18 cellular contexts compared by ENCODE assay signal in the genomic region with DNA sequence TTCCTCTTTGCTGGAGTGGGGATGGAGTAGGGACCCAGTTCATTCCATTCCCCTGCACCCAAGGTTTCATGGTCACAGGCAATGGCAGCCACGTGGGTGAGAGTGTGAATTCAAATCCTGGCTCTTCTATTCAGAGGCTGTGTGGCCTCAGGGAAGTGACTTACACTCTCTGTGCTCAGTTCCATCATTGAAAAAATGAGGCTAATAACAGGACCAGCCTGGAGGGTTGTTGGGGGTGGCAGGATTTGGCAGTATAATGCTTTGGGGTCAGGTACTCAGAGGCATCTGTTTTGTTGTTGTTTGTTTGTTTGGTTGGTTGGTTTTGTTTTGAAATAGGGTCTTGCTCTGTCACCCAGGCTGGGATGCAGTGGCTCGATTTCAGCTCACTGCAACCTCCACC. TPM values are rescaled to one million over a fixed set of nuclear protein-coding genes. Genes with fewer than 3 reads are reported as not detected.
DNase-seq lines count a peak whose midpoint lies in the region; ATAC-seq, FAIRE-seq and TF ChIP-seq lines count a peak whose summit lies in the region.
"Had no signal": no experiment of that assay in that cellular context is flagged by ENCODE, and none has a peak within 500 bp of the region (broad histone marks: within the 10 kb centered on the region; RNA-seq: fewer than 3 reads in every experiment).

No MANE protein-coding gene starts in this region.

- H2BK120ac ChIP-seq in IMR-90 (ENCODE audit: low read depth, low read length) = no peak overlapping the region
- no peak overlapping the region for H2BK120ac ChIP-seq in H1 (replicated peaks; ENCODE audit: low read depth, low read length)

- H4K20me1 ChIP-seq in IMR-90 (ENCODE audit: insufficient read depth, low read length) (peaks cover 26% of the 10 kb centered on the region), H1 (replicated peaks in 1 of 2; ENCODE audit: control insufficient read depth in 1 of 2, insufficient read depth in 2 of 2, low read length in 2 of 2) (no peaks in the 10 kb centered on the region)

- H2BK15ac ChIP-seq in IMR-90 (ENCODE audit: low read depth, low read length) (no peak overlapping the region), H1 (ENCODE audit: low read length) (no peak overlapping the region)

- CTCF ChIA-PET in HEK293 (lab: Yijun Ruan, JAX) = interaction anchor here (0.8 kb wide), 1 partner anchor 114 kb away, joined by 3 read pairs; no protein-coding TSS in a partner anchor
- CTCF ChIA-PET in IMR-90 (lab: Yijun Ruan, JAX) = no interaction called here
- CTCF ChIA-PET in H1 (lab: Charles Lee; ENCODE audit: partially characterized antibody) = no interaction called here

- no peak overlapping the region for H2BK12ac ChIP-seq in H1 (ENCODE audit: low read depth, low read length)

- no peak overlapping the region for H2AFZ ChIP-seq in IMR-90 (replicated peaks; ENCODE audit: low read length, poor library complexity)
- no peak overlapping the region for H2AFZ ChIP-seq in H1 (ENCODE audit: low read length)

- H3K9ac ChIP-seq in IMR-90 (ENCODE audit: low read depth, low read length) = no peak overlapping the region
- H3K9ac ChIP-seq in H1 (replicated peaks in 1 of 4; ENCODE audit: extremely low read depth in 1 of 4, low read depth in 3 of 4, low read length in 3 of 4) = no peak overlapping the region

- no peak overlapping the region for H2AK9ac ChIP-seq in IMR-90 (replicated peaks; ENCODE audit: low read depth, low read length, poor library complexity)

- H3K4me3 ChIP-seq in HEK293 (ENCODE audit: low read depth, low read length) (no peak overlapping the region), IMR-90 (ENCODE audit: insufficient read depth, low read depth, low read length) (no peak overlapping the region), H1 (ENCODE audit: extremely low read depth in 1 of 4, insufficient read depth in 2 of 4, low read depth in 3 of 4, low read length in 4 of 4) (no peak overlapping the region)
- H3K4me3 ChIP-seq: GM23338, HAP-1 had no signal

- 80% methylated on average over 1 of the region's 2 CpGs; no CpG with 5 or more reads in 1 of the 2 experiments for WGBS in IMR-90 (ENCODE audit: extremely low coverage in 2 of 2, insufficient read length in 1 of 2), 2 experiments
- WGBS in H1 (ENCODE audit: extremely low coverage in 1 of 2, insufficient coverage in 1 of 2, insufficient read length in 1 of 2, insufficient replicate concordance in 2 of 2, low coverage in 1 of 2, low lambda C conversion rate in 2 of 2, missing lambda C conversion rate in 1 of 2), 2 experiments = 68% methylated on average over 2 of the region's 2 CpGs; no CpG with 5 or more reads in 1 of the 2 experiments

- H3K27ac ChIP-seq in HEK293 (ENCODE audit: extremely low read depth, low read depth, low read length) (no peak overlapping the region), IMR-90 (ENCODE audit: insufficient read depth, low read length) (no peak overlapping the region), H1 (ENCODE audit: low read depth, low read length) (no peak overlapping the region)

- peak overlapping the region; percentile 13; the same call in 1 of the 2 replicates for H3K4ac ChIP-seq in IMR-90 (ENCODE audit: low read depth, low read length)
- H3K4ac ChIP-seq in H1 (replicated peaks; ENCODE audit: insufficient read length, low read depth, low read length) = no peak overlapping the region

- TF ChIP-seq CTCF in HEK293 (tag by site-specific recombination; IDR thresholded peaks at IDR 0.05) (no peak), IMR-90 (conservative IDR thresholded peaks at IDR 0.05; ENCODE audit: low read depth, low read length) (no peak), H1 (IDR thresholded peaks at IDR 0.05; ENCODE audit: control extremely low read depth in 1 of 3, insufficient read depth in 1 of 3, low read depth in 1 of 3, low read length in 3 of 3) (no peak)

- intact Hi-C loops in IMR-90 (cut with micrococcal nuclease) = no loop called here

- H3K23me2 ChIP-seq in H1 (ENCODE audit: low read depth, low read length) = peaks cover 5% of the 10 kb centered on the region; the same call in 1 of the 2 replicates

- H4K5ac ChIP-seq in IMR-90 (ENCODE audit: low read depth, low read length) = no peak overlapping the region
- H4K5ac ChIP-seq in H1 (ENCODE audit: insufficient read length, low read depth, low read length) = no peak overlapping the region

- DNase-seq in IMR-90 (no peak), H1 (ENCODE audit: low read depth in 1 of 2, low spot score in 2 of 2) (no peak), erythroblast (lab: John Stamatoyannopoulos, UW) (no peak)
- DNase-seq in activated CD4-positive, CD25-positive, alpha-beta regulatory T cell (lab: John Stamatoyannopoulos, UW) = no peak
- DNase-seq: C1 segment of cervical spinal cord; Calu3; CD4-positive, alpha-beta memory T cell; COR-L47; DMS53; DMS79 treated with DMSO at 0.1 percent for 48 hours; GF-D8 had no signal

- H3K14ac ChIP-seq in IMR-90 (replicated peaks; ENCODE audit: low read depth, low read length) = no peak overlapping the region
- H3K14ac ChIP-seq in H1 (ENCODE audit: insufficient read length) = no peak overlapping the region

- in situ Hi-C loops in IMR-90 (cut with MboI; ENCODE audit: low sequenced_read_pairs) = no loop called here

- H3K23ac ChIP-seq in IMR-90 (ENCODE audit: low read depth, low read length) = no peak overlapping the region
- no peak overlapping the region for H3K23ac ChIP-seq in H1 (ENCODE audit: insufficient read length)

- H3K9me3 ChIP-seq in HEK293 (ENCODE audit: control insufficient read depth, insufficient read depth, low read depth, low read length) (no peaks in the 10 kb centered on the region), IMR-90 (ENCODE audit: control insufficient read depth, insufficient read depth, low read length) (0 out of 2 replicates have a peak, but pooled peaks cover 4% of the 10 kb centered on the region), H1 (ENCODE audit: insufficient read depth in 2 of 2, low read depth in 1 of 2, low read length in 1 of 2) (no peaks in the 10 kb centered on the region; a peak in 1 of 4 replicates)
- H3K9me3 ChIP-seq: HAP-1 had no signal

- H3K27me3 ChIP-seq in IMR-90 (ENCODE audit: control insufficient read depth, insufficient read depth, low read length) = no peaks in the 10 kb centered on the region
- H3K27me3 ChIP-seq in H1 (replicated peaks in 1 of 4; ENCODE audit: control insufficient read depth in 3 of 4, extremely low read depth in 1 of 4, insufficient read depth in 3 of 4, low read length in 3 of 4) = peaks cover 5 to 28% (median 21%) of the 10 kb centered on the region in 4 experiments

- no peak overlapping the region for H4K91ac ChIP-seq in IMR-90 (ENCODE audit: insufficient read depth, low read depth, low read length)
- H4K91ac ChIP-seq in H1 (replicated peaks; ENCODE audit: insufficient read length, low read length) = no peak overlapping the region

- H3K79me1 ChIP-seq in IMR-90 (ENCODE audit: low read depth in 1 of 2, low read length in 2 of 2) = peaks cover 21 to 28% of the 10 kb centered on the region in 2 experiments; a peak in 3 of 4 replicates
- H3K79me1 ChIP-seq in H1 (ENCODE audit: low read depth, low read length) = no peaks in the 10 kb centered on the region

- H3K79me2 ChIP-seq in H1 (ENCODE audit: control insufficient read depth in 1 of 2, insufficient read depth in 2 of 2, low read length in 2 of 2) = no peaks in the 10 kb centered on the region

- TF ChIP-seq POLR2A in IMR-90 (IDR thresholded peaks at IDR 0.05; ENCODE audit: low read depth, low read length) = no peak
- no peak for TF ChIP-seq POLR2A in H1 (IDR thresholded peaks at IDR 0.05; ENCODE audit: control extremely low read depth in 1 of 2, low read depth in 2 of 2, low read length in 2 of 2)
- no peak for TF ChIP-seq POLR2A in erythroblast (IDR thresholded peaks at IDR 0.05; ENCODE audit: low read length)

- TF ChIP-seq EP300 in H1 (IDR thresholded peaks at IDR 0.05; ENCODE audit: borderline replicate concordance in 1 of 2, low read depth in 2 of 2, low read length in 2 of 2) = no peak

- H3K9me1 ChIP-seq in IMR-90 (ENCODE audit: insufficient read depth, low read length) = peaks cover 15% of the 10 kb centered on the region

- H4K8ac ChIP-seq in IMR-90 (ENCODE audit: low read depth in 2 of 2, low read length in 2 of 2) = no peak overlapping the region
- H4K8ac ChIP-seq in H1 (ENCODE audit: extremely low read depth, insufficient read depth, low read length) = no peak overlapping the region

- H2BK20ac ChIP-seq in IMR-90 (ENCODE audit: low read depth, low read length) (no peak overlapping the region), H1 (ENCODE audit: low read length) (0 out of 2 replicates have a peak overlapping the region, but pooled peaks have one; percentile 32)

- no peak overlapping the region for H3K18ac ChIP-seq in IMR-90 (ENCODE audit: low read depth, low read length)
- no peak overlapping the region for H3K18ac ChIP-seq in H1 (ENCODE audit: extremely low read depth, low read length)

- no TSS peak for BruUV-seq in IMR-90 (replicated peaks; lab: Mats Ljungman, UMichigan)

- POLR2A ChIA-PET in HEK293 (lab: Yijun Ruan, JAX) = no interaction called here
- POLR2A ChIA-PET in IMR-90 (lab: Charles Lee; ENCODE audit: unreplicated experiment) = no interaction called here
- POLR2A ChIA-PET in H1 (lab: Charles Lee; ENCODE audit: partially characterized antibody) = no interaction called here

- ATAC-seq in IMR-90 (ENCODE audit: low read depth) (no peak), HG03460 (IDR thresholded peaks at IDR 0.05; ENCODE audit: unreplicated experiment) (no peak)
- ATAC-seq: GM23338 had no signal

- H3K4me1 ChIP-seq in HEK293 (ENCODE audit: control insufficient read depth, insufficient read depth, low read length) = no peaks in the 10 kb centered on the region
- H3K4me1 ChIP-seq in IMR-90 (ENCODE audit: control insufficient read depth, insufficient read depth, low read length) = peaks cover 32% of the 10 kb centered on the region
- H3K4me1 ChIP-seq in H1 (replicated peaks in 1 of 4; ENCODE audit: control insufficient read depth in 3 of 4, insufficient read depth in 4 of 4, low read length in 3 of 4) = peaks cover 0 to 6% (median 3%) of the 10 kb centered on the region in 4 experiments; a peak in 6 of 7 replicates

- no peak overlapping the region for H3K56ac ChIP-seq in IMR-90 (ENCODE audit: extremely low read depth, insufficient read depth, low read length)
- no peak overlapping the region for H3K56ac ChIP-seq in H1 (replicated peaks; ENCODE audit: insufficient read length, low read depth, low read length)

- H3K36me3 ChIP-seq in HEK293 (ENCODE audit: control insufficient read depth in 2 of 2, insufficient read depth in 1 of 2, low read length in 2 of 2) = no peaks in the 10 kb centered on the region
- H3K36me3 ChIP-seq in IMR-90 (ENCODE audit: control insufficient read depth, insufficient read depth, low read length) = no peaks in the 10 kb centered on the region
- no peaks in the 10 kb centered on the region for H3K36me3 ChIP-seq in H1 (ENCODE audit: control insufficient read depth in 2 of 4, insufficient read depth in 4 of 4, low read length in 3 of 4)
- H3K36me3 ChIP-seq: HAP-1 had no signal

- dilution Hi-C loops in IMR-90 (cut with HindIII; ENCODE audit: low sequenced_read_pairs, unreplicated experiment) = no loop called here

- no peak overlapping the region for H3K4me2 ChIP-seq in IMR-90 (ENCODE audit: low read depth, low read length)
- H3K4me2 ChIP-seq in H1 (ENCODE audit: insufficient read depth in 1 of 2, low read depth in 2 of 2, low read length in 2 of 2) = no peak overlapping the region
- H3K4me2 ChIP-seq: GM23338 had no signal

- FAIRE-seq in H1 (lab: Jason Lieb, UNC) = no peak
- FAIRE-seq: GM12891, GM18507, H54 had no signal

- 0 out of 2 replicates have a peak overlapping the region, but pooled peaks have one; percentile 8 for H2AK5ac ChIP-seq in IMR-90 (ENCODE audit: low read depth, low read length)
- no peak overlapping the region for H2AK5ac ChIP-seq in H1 (ENCODE audit: low read depth, low read length)

- H2BK5ac ChIP-seq in IMR-90 (ENCODE audit: low read depth, low read length, poor library complexity, severe bottlenecking) (no peak overlapping the region), H1 (ENCODE audit: low read depth, low read length) (no peak overlapping the region)

- TF ChIP-seq RAD21 in IMR-90 (IDR thresholded peaks at IDR 0.05; ENCODE audit: low read length) (no peak), H1 (IDR thresholded peaks at IDR 0.05 in 1 of 2, conservative IDR thresholded peaks at IDR 0.05 in 1 of 2; ENCODE audit: low read depth in 2 of 2, low read length in 2 of 2) (no peak)

RNA-seq across cellular contexts. Expression of a gene that starts 2.2 kb away (rescaled TPM):
- total RNA-seq in IMR-90 (2012; rRNA removed) = 35.0 and 37.5 TPM in 2 replicates
- polyA plus RNA-seq in IMR-90 (2012; rRNA removed) = 21.3 and 23.1 TPM in 2 replicates
- 17.6 and 30.1 TPM in 2 replicates for polyA plus RNA-seq in IMR-90 (2012; cell fraction: cytosol; rRNA removed)
- 26.7 and 30.7 TPM in 2 replicates for polyA plus RNA-seq in IMR-90 (2012; cell fraction: nucleus; rRNA removed; ENCODE audit: low replicate concordance)
- 5.1 and 6.4 TPM in 2 replicates for total RNA-seq in H1 (2021; fragmentation: NEBNext Ultra II Directional; extraction: Animal tissue kit (Norgen Biotek cat#: 25700))
- polyA plus RNA-seq in H1 (2011; rRNA removed) = 2.7 and 3.6 TPM in 2 replicates
- polyA plus RNA-seq in H1 (2011; cell fraction: cytosol; rRNA removed) = 3.5 TPM
- 5.6 TPM for polyA plus RNA-seq in H1 (2011; cell fraction: nucleus; rRNA removed)
- 3.2 to 4.7 TPM (median 4.0 TPM) in 4 replicates for polyA plus RNA-seq in H1 (2012, experiment 1 of 2)
- polyA plus RNA-seq in H1 (2012, experiment 2 of 2) = 2.0 TPM
- polyA plus RNA-seq in H1 (2013, experiment 1 of 2) = 6.6 TPM
- polyA plus RNA-seq in H1 (2013, experiment 2 of 2) = 6.2 TPM
- 4.0 and 7.3 TPM in 2 replicates for polyA minus RNA-seq in H1 (2011; rRNA and poly(A)+ RNA removed)
- 4.4 TPM for polyA minus RNA-seq in H1 (2011; cell fraction: cytosol; rRNA and poly(A)+ RNA removed)
- 4.8 TPM for polyA minus RNA-seq in H1 (2011; cell fraction: nucleus; rRNA and poly(A)+ RNA removed)
